24 cellular contexts compared by ENCODE assay signal in genomic region chr16:10076037-10076436, GRCh38.
"Had no signal": no experiment of that assay in that cellular context is flagged by ENCODE, and none has a peak within 500 bp of the region (broad histone marks: within the 10 kb centered on the region; RNA-seq: fewer than 3 reads in every experiment).

No MANE protein-coding gene starts in this region.

- FAIRE-seq: astrocyte had no signal

- DNase-seq: activated CD4-positive, alpha-beta T cell treated with anti-CD3 and anti-CD28 coated beads for 48 hours; activated CD4-positive, alpha-beta T cell treated with anti-CD3 and anti-CD28 coated beads, Interleukin-2, amount 50 U/mL, for 4 hours; activated CD4-positive, CD25-positive, alpha-beta regulatory T cell treated with anti-CD3 and anti-CD28 coated beads, Interleukin-2, amount 50 U/mL, for 72 hours; activated CD8-positive, alpha-beta T cell treated with anti-CD3 and anti-CD28 coated beads, Interleukin-2, amount 10 ng/mL, durations not matched to agents 7 days and 5 days; activated effector memory CD4-positive, alpha-beta T cell treated with anti-CD3 and anti-CD28 coated beads, Interleukin-2, amount 50 U/mL, for 16 hours; activated naive CD4-positive, alpha-beta T cell treated with Interleukin-2 at 50 U/mL for 16 hours; activated naive CD8-positive, alpha-beta T cell treated with anti-CD3 and anti-CD28 coated beads, Interleukin-2, amount 50 U/mL, for 24 hours; activated T-cell treated with anti-CD3 and anti-CD28 coated beads, Interleukin-2, amount 50 U/mL, for 24 hours; amniotic stem cell; caudate nucleus; MG63; MV-4-11; NCI-H1092 treated with DMSO at 0.1 percent for 48 hours; NCI-H1417 treated with DMSO at 0.1 percent for 48 hours; NCI-H1694; NCI-H2029; NCI-H2107; NCI-H2171 treated with DMSO at 0.1 percent for 48 hours; NCI-H226; NCI-H526 treated with DMSO at 0.1 percent for 48 hours; NK-92 treated with Interleukin-12 subunit alpha and Interleukin-12 subunit beta, amount 100 ng/mL, for 24 hours; SHP77 treated with DMSO at 0.1 percent for 48 hours had no signal

- H3K27me3 ChIP-seq: MG63 had no signal

- H3K36me3 ChIP-seq: MG63 had no signal

- H3K9me3 ChIP-seq: MG63 had no signal

- ATAC-seq: activated CD8-positive, alpha-beta T cell treated with anti-CD3 and anti-CD28 coated beads, Interleukin-2, amount 10 ng/mL, durations not matched to agents 7 days and 5 days; activated naive CD4-positive, alpha-beta T cell treated with anti-CD3 and anti-CD28 coated beads, Interleukin-2, amount 50 U/mL, for 72 hours; activated naive CD8-positive, alpha-beta T cell treated with anti-CD3 and anti-CD28 coated beads, Interleukin-2, amount 50 U/mL, for 24 hours had no signal

- H3K4me3 ChIP-seq: MG63 had no signal
